ENCODE assay signal across 13 cellular contexts in genomic region chr19:18308051-18308947, GRCh38. TPM values are rescaled to one million over a fixed set of nuclear protein-coding genes. Genes with fewer than 3 reads are reported as not detected.
DNase-seq lines count a peak whose midpoint lies in the region; ATAC-seq and TF ChIP-seq lines count a peak whose summit lies in the region.
"Had no signal": no experiment of that assay in that cellular context is flagged by ENCODE, and none has a peak within 500 bp of the region (broad histone marks: within the 10 kb centered on the region; RNA-seq: fewer than 3 reads in every experiment).

No MANE protein-coding gene starts in this region.

- H4K20me1 ChIP-seq in PC-3 (ENCODE audit: low read length), result no peaks in the 10 kb centered on the region

- no peak overlapping the region for H3K4me2 ChIP-seq in PC-3 (ENCODE audit: low read length)

- H3F3A ChIP-seq in PC-3 (ENCODE audit: low read length, unreplicated experiment), result no peaks in the 10 kb centered on the region

- H3K4me3 ChIP-seq in Panc1 (ENCODE audit: low read depth in 2 of 2, low read length in 2 of 2) (no peak overlapping the region), esophagus squamous epithelium (no peak overlapping the region), stomach (no peak overlapping the region), PC-3 (ENCODE audit: low read length) (no peak overlapping the region)
- H3K4me3 ChIP-seq: heart left ventricle had no signal

- ATAC-seq in Panc1 (no peak), PC-3 (no peak), GM21367 (IDR thresholded peaks at IDR 0.05; ENCODE audit: unreplicated experiment) (no peak), GM21526 (IDR thresholded peaks at IDR 0.05; ENCODE audit: low FRiP score, unreplicated experiment) (no peak)
- ATAC-seq: heart left ventricle had no signal

- H2AFZ ChIP-seq in PC-3 (ENCODE audit: low read length), result no peak overlapping the region

- TF ChIP-seq POLR2A in esophagus squamous epithelium (IDR thresholded peaks at IDR 0.05), result no peak
- TF ChIP-seq POLR2A in stomach (IDR thresholded peaks at IDR 0.05), result no peak

- WGBS in esophagus squamous epithelium, 2 donors, result 83% methylated on average over 7 of the region's 20 CpGs; no CpG with 5 or more reads in 1 of the 2 donors
- WGBS in stomach, 5 donors, result 80 to 87% (median 86%) methylated on average over 14 to 20 of the region's 20 CpGs

- peak overlapping the region; percentile 39 for H3K27ac ChIP-seq in Panc1 (ENCODE audit: low read length)
- peak overlapping the region; percentile 92 to 97 (median 94) for H3K27ac ChIP-seq in esophagus squamous epithelium
- H3K27ac ChIP-seq in stomach, result peak overlapping the region in 4 of 5 donors; percentile 96 to 98 (median 98)
- no peak overlapping the region for H3K27ac ChIP-seq in PC-3 (ENCODE audit: low read length)

- peaks cover 48% of the 10 kb centered on the region for H3K4me1 ChIP-seq in Panc1 (ENCODE audit: control insufficient read depth, insufficient read depth, low read length)
- H3K4me1 ChIP-seq in esophagus squamous epithelium, result peaks cover 39 to 65% (median 50%) of the 10 kb centered on the region in 3 donors
- peaks cover 47 to 88% (median 62%) of the 10 kb centered on the region in 4 donors for H3K4me1 ChIP-seq in stomach
- H3K4me1 ChIP-seq in PC-3 (ENCODE audit: insufficient read depth, low read length), result 0 out of 2 replicates have a peak, but pooled peaks cover 11% of the 10 kb centered on the region

- H3K9ac ChIP-seq in PC-3 (ENCODE audit: low read length), result no peak overlapping the region

- H3K36me3 ChIP-seq in Panc1 (ENCODE audit: control insufficient read depth, insufficient read depth, low read length), result no peaks in the 10 kb centered on the region
- H3K36me3 ChIP-seq in esophagus squamous epithelium, result peaks cover 13 to 61% (median 18%) of the 10 kb centered on the region in 3 donors
- peaks cover 33 to 71% (median 60%) of the 10 kb centered on the region in 4 donors for H3K36me3 ChIP-seq in stomach
- H3K36me3 ChIP-seq in PC-3 (ENCODE audit: low read depth, low read length), result peaks cover 3% of the 10 kb centered on the region

- POLR2A ChIA-PET in Panc1 (lab: Charles Lee), result no interaction called here
- POLR2A ChIA-PET in PC-3 (lab: Charles Lee; ENCODE audit: unreplicated experiment), result no interaction called here

- no peaks in the 10 kb centered on the region for H3K79me2 ChIP-seq in PC-3 (ENCODE audit: low read length)

- TF ChIP-seq CTCF in Panc1 (IDR thresholded peaks at IDR 0.05), result no peak
- no peak for TF ChIP-seq CTCF in esophagus squamous epithelium (IDR thresholded peaks at IDR 0.05)
- TF ChIP-seq CTCF in stomach (IDR thresholded peaks at IDR 0.05), result no peak
- no peak for TF ChIP-seq CTCF in PC-3 (conservative IDR thresholded peaks at IDR 0.05; ENCODE audit: low read depth, low read length)

- BruUV-seq in Panc1 (replicated peaks; lab: Mats Ljungman, UMichigan) (no TSS peak), PC-3 (replicated peaks; lab: Mats Ljungman, UMichigan) (no TSS peak)

- CTCF ChIA-PET in Panc1 (lab: Charles Lee), result interaction anchor here (0.5 kb wide), 1 partner anchor 883 kb away, joined by 4 read pairs; no protein-coding TSS in a partner anchor
- CTCF ChIA-PET in PC-3 (lab: Charles Lee), result no interaction called here

- H3K9me3 ChIP-seq in Panc1 (ENCODE audit: control insufficient read depth, insufficient read depth, low read depth, low read length) (no peaks in the 10 kb centered on the region), esophagus squamous epithelium (no peaks in the 10 kb centered on the region), stomach (no peaks in the 10 kb centered on the region), PC-3 (ENCODE audit: low read length) (no peaks in the 10 kb centered on the region)
- H3K9me3 ChIP-seq: heart left ventricle had no signal

- in situ Hi-C loops in Panc1 (cut with HindIII; ENCODE audit: low pct_unique_long_range_greater_than_20kb, low sequenced_read_pairs), result no loop called here

- no peaks in the 10 kb centered on the region for H3K27me3 ChIP-seq in Panc1 (ENCODE audit: control insufficient read depth, insufficient read depth, low read length)
- no peaks in the 10 kb centered on the region for H3K27me3 ChIP-seq in esophagus squamous epithelium
- H3K27me3 ChIP-seq in stomach, result no peaks in the 10 kb centered on the region
- no peaks in the 10 kb centered on the region for H3K27me3 ChIP-seq in PC-3 (ENCODE audit: low read length)
- H3K27me3 ChIP-seq: heart left ventricle had no signal

- DNase-seq in D341Med (ENCODE audit: low spot score) (peak; percentile 20), Panc1 (ENCODE audit: low read depth, low spot score) (no peak), esophagus squamous epithelium (lab: John Stamatoyannopoulos, UW) (no peak), stomach (no peak), PC-3 (no peak), HPDE6-E6E7 (ENCODE audit: extremely low spot score) (no peak)
- DNase-seq: activated CD4-positive, alpha-beta T cell treated with anti-CD3 and anti-CD28 coated beads for 1 hour; heart left ventricle; NCI-H1930; NCI-H82 had no signal

- intact Hi-C loops in Panc1 (cut with micrococcal nuclease; ENCODE audit: unreplicated experiment) (no loop called here), esophagus squamous epithelium (cut with DNase I) (no loop called here), stomach (cut with DNase I; ENCODE audit: low total_unique reads) (no loop called here), PC-3 (cut with micrococcal nuclease) (no loop called here)

- no peaks in the 10 kb centered on the region for H3K9me2 ChIP-seq in PC-3 (replicated peaks; ENCODE audit: low read length)

- no peak for TF ChIP-seq EP300 in stomach (IDR thresholded peaks at IDR 0.05)

RNA-seq across cellular contexts. Expression of gene LSM4, which starts 14.6 kb away (rescaled TPM):
- total RNA-seq in Panc1 (2021; ENCODE audit: unreplicated experiment) (209 TPM), esophagus squamous epithelium (100 to 1,000 TPM in 3 of 4 donors, 10 to 100 TPM in 1; 97.3 to 228 (median 137) TPM), stomach (100 to 1,000 TPM in 2 of 5 donors, 10 to 100 TPM in 3; 24.1 to 185 (median 98.6) TPM), PC-3 (2014; rRNA removed) (713 and 856 TPM in 2 replicates)
- polyA plus RNA-seq in Panc1 (2012; ENCODE audit: insufficient read length), result 226 TPM
- polyA plus RNA-seq in stomach, result 100 to 1,000 TPM; 114 to 181 (median 173) TPM

RNA-seq across cellular contexts. Expression of gene JUND, which starts 26.9 kb away (rescaled TPM):
- total RNA-seq in Panc1 (2021; ENCODE audit: unreplicated experiment) (130 TPM), esophagus squamous epithelium (100 to 1,000 TPM in 3 of 4 donors, 10 to 100 TPM in 1; 71.7 to 192 (median 166) TPM), stomach (1,000 to 10,000 TPM in 2 of 5 donors, 100 to 1,000 TPM in 3; 118 to 1,659 (median 737) TPM), PC-3 (2014; rRNA removed) (151 and 157 TPM in 2 replicates)
- 179 TPM for polyA plus RNA-seq in Panc1 (2012; ENCODE audit: insufficient read length)
- polyA plus RNA-seq in stomach, result 100 to 1,000 TPM in 2 of 3 donors, 10 to 100 TPM in 1; 78.6 to 272 (median 102) TPM

RNA-seq across cellular contexts. Expression of gene PGPEP1, which starts 32.1 kb away (rescaled TPM):
- total RNA-seq in Panc1 (2021; ENCODE audit: unreplicated experiment) (36.3 TPM), esophagus squamous epithelium (10 to 100 TPM in 1 of 4 donors, 1 to 10 TPM in 2, under 1 TPM in 1; 0.83 to 10.1 (median 5.3) TPM), stomach (10 to 100 TPM in 4 of 5 donors, 1 to 10 TPM in 1; 8.0 to 58.9 (median 22.9) TPM), PC-3 (2014; rRNA removed) (9.6 and 11.4 TPM in 2 replicates)
- polyA plus RNA-seq in Panc1 (2012; ENCODE audit: insufficient read length), result 24.0 TPM
- 10 to 100 TPM in 2 of 3 donors, 1 to 10 TPM in 1; 8.4 to 40.0 (median 31.8) TPM for polyA plus RNA-seq in stomach

RNA-seq across cellular contexts. Expression of gene IQCN, which starts 34.0 kb away (rescaled TPM):
- total RNA-seq in Panc1 (2021; ENCODE audit: unreplicated experiment), result 2.5 TPM
- polyA plus RNA-seq in Panc1 (2012; ENCODE audit: insufficient read length), result 2.2 TPM
- total RNA-seq in esophagus squamous epithelium, result 1 to 10 TPM in 2 of 4 donors, under 1 TPM in 2; 0.23 to 3.1 (median 0.96) TPM
- total RNA-seq in stomach, result 10 to 100 TPM in 1 of 5 donors, 1 to 10 TPM in 3, not detected in 1; 2.4 to 35.7 (median 4.0) TPM
- 1 to 10 TPM; 1.4 to 2.7 (median 2.6) TPM for polyA plus RNA-seq in stomach
- 0.33 and 0.69 TPM in 2 replicates for total RNA-seq in PC-3 (2014; rRNA removed)
- total RNA-seq: bronchial epithelial cell had no signal
